1 cellular context compared by ENCODE assay signal in genomic region chr1:154183045-154183968, GRCh38.
TF ChIP-seq lines count a peak whose summit lies in the region.

No MANE protein-coding gene starts in this region.

TF ChIP-seq in HepG2, 621 proteins besides CTCF, POLR2A, EP300 and RAD21 (continued from another document and continues in another):
- TF ChIP-seq FIP1L1 (IDR thresholded peaks at IDR 0.05; ENCODE audit: borderline replicate concordance, insufficient read depth, low read depth, low read length) (peak; percentile 84; the same call in 1 of the 2 replicates), CEBPB (IDR thresholded peaks at IDR 0.05; ENCODE audit: borderline replicate concordance, low read depth, low read length) (no peak), ARID5B (CRISPR knock-in tag; IDR thresholded peaks at IDR 0.05) (peak; percentile 52; the same call in 1 of the 2 replicates), FOXA1 (IDR thresholded peaks at IDR 0.05) (no peak), FOXA1 (CRISPR knock-in tag; IDR thresholded peaks at IDR 0.05) (peak; percentile 42), TBX3 (IDR thresholded peaks at IDR 0.05; ENCODE audit: borderline replicate concordance) (peak; percentile 5; the same call in 1 of the 2 replicates), CCAR2 (optimal IDR thresholded peaks at IDR 0.05; ENCODE audit: low read depth, low read length) (no peak), NCOA5 (CRISPR knock-in tag; IDR thresholded peaks at IDR 0.05) (no peak), ZNF891 (CRISPR knock-in tag; IDR thresholded peaks at IDR 0.05) (peak; percentile 66), ZMYM4 (CRISPR knock-in tag; IDR thresholded peaks at IDR 0.05) (peak; percentile 78), CBX1 (IDR thresholded peaks at IDR 0.05; ENCODE audit: low read depth) (peak; percentile 94), HCFC1 (IDR thresholded peaks at IDR 0.05; ENCODE audit: low read depth, low read length) (peak; percentile 52), ZNF256 (CRISPR knock-in tag; conservative IDR thresholded peaks at IDR 0.05) (no peak), ZNF770 (CRISPR knock-in tag; IDR thresholded peaks at IDR 0.05) (peak; percentile 55; the same call in 1 of the 2 replicates), YY1 (IDR thresholded peaks at IDR 0.05; ENCODE audit: insufficient read depth, insufficient replicate concordance, low read depth, low read length) (peak; percentile 71), ZNF275 (CRISPR knock-in tag; IDR thresholded peaks at IDR 0.05; ENCODE audit: borderline replicate concordance) (peak; percentile 91), ZNF879 (CRISPR knock-in tag; IDR thresholded peaks at IDR 0.05) (0 out of 2 replicates have a peak, but pooled peaks have one; percentile 85), ZNF564 (CRISPR knock-in tag; IDR thresholded peaks at IDR 0.05) (no peak), ZNF615 (CRISPR knock-in tag; IDR thresholded peaks at IDR 0.05; ENCODE audit: borderline replicate concordance) (no peak), NRL (CRISPR knock-in tag; IDR thresholded peaks at IDR 0.05; ENCODE audit: borderline replicate concordance) (peak; percentile 63), CBX2 (IDR thresholded peaks at IDR 0.05; ENCODE audit: low read depth, low read length) (no peak), CBX2 (CRISPR knock-in tag; IDR thresholded peaks at IDR 0.05; ENCODE audit: low read depth) (no peak), FOXP1 (IDR thresholded peaks at IDR 0.05) (no peak), FOXP1 (CRISPR knock-in tag; IDR thresholded peaks at IDR 0.05) (0 out of 2 replicates have a peak, but pooled peaks have one; percentile 6), ZFYVE20 (CRISPR knock-in tag; IDR thresholded peaks at IDR 0.05; ENCODE audit: borderline replicate concordance, low read depth) (peak; percentile 32; the same call in 1 of the 2 replicates), PATZ1 (CRISPR knock-in tag; IDR thresholded peaks at IDR 0.05) (peak; percentile 34), DDIT3 (CRISPR knock-in tag; IDR thresholded peaks at IDR 0.05) (no peak), TEAD2 (CRISPR knock-in tag; IDR thresholded peaks at IDR 0.05) (no peak), JDP2 (CRISPR knock-in tag; IDR thresholded peaks at IDR 0.05; ENCODE audit: borderline replicate concordance) (no peak), ZNF224 (CRISPR knock-in tag; IDR thresholded peaks at IDR 0.05) (no peak; the same call in 1 of the 2 replicates), HOXA7 (CRISPR knock-in tag; IDR thresholded peaks at IDR 0.05) (no peak), ZNF263 (CRISPR knock-in tag; IDR thresholded peaks at IDR 0.05) (peak; percentile 87; the same call in 1 of the 2 replicates), ATF5 (CRISPR knock-in tag; IDR thresholded peaks at IDR 0.05; ENCODE audit: low read depth) (no peak), IRX3 (CRISPR knock-in tag; IDR thresholded peaks at IDR 0.05; ENCODE audit: borderline replicate concordance, low read depth) (no peak), HINFP (CRISPR knock-in tag; IDR thresholded peaks at IDR 0.05; ENCODE audit: low read depth) (no peak), ZNF781 (CRISPR knock-in tag; IDR thresholded peaks at IDR 0.05; ENCODE audit: borderline replicate concordance, not compliant biosample characterization) (peak; percentile 55)
- TF ChIP-seq, protein P1, sequence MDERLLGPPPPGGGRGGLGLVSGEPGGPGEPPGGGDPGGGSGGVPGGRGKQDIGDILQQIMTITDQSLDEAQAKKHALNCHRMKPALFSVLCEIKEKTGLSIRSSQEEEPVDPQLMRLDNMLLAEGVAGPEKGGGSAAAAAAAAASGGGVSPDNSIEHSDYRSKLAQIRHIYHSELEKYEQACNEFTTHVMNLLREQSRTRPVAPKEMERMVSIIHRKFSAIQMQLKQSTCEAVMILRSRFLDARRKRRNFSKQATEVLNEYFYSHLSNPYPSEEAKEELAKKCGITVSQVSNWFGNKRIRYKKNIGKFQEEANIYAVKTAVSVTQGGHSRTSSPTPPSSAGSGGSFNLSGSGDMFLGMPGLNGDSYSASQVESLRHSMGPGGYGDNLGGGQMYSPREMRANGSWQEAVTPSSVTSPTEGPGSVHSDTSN (CRISPR knock-in tag; IDR thresholded peaks at IDR 0.05): no peak
- TF ChIP-seq, protein P2, sequence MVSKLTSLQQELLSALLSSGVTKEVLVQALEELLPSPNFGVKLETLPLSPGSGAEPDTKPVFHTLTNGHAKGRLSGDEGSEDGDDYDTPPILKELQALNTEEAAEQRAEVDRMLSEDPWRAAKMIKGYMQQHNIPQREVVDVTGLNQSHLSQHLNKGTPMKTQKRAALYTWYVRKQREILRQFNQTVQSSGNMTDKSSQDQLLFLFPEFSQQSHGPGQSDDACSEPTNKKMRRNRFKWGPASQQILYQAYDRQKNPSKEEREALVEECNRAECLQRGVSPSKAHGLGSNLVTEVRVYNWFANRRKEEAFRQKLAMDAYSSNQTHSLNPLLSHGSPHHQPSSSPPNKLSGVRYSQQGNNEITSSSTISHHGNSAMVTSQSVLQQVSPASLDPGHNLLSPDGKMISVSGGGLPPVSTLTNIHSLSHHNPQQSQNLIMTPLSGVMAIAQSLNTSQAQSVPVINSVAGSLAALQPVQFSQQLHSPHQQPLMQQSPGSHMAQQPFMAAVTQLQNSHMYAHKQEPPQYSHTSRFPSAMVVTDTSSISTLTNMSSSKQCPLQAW (CRISPR knock-in tag; IDR thresholded peaks at IDR 0.05): peak; percentile 95
- TF ChIP-seq, protein P3, sequence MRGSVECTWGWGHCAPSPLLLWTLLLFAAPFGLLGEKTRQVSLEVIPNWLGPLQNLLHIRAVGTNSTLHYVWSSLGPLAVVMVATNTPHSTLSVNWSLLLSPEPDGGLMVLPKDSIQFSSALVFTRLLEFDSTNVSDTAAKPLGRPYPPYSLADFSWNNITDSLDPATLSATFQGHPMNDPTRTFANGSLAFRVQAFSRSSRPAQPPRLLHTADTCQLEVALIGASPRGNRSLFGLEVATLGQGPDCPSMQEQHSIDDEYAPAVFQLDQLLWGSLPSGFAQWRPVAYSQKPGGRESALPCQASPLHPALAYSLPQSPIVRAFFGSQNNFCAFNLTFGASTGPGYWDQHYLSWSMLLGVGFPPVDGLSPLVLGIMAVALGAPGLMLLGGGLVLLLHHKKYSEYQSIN (CRISPR knock-in tag; IDR thresholded peaks at IDR 0.05; ENCODE audit: borderline replicate concordance): no peak
- TF ChIP-seq, protein P4, sequence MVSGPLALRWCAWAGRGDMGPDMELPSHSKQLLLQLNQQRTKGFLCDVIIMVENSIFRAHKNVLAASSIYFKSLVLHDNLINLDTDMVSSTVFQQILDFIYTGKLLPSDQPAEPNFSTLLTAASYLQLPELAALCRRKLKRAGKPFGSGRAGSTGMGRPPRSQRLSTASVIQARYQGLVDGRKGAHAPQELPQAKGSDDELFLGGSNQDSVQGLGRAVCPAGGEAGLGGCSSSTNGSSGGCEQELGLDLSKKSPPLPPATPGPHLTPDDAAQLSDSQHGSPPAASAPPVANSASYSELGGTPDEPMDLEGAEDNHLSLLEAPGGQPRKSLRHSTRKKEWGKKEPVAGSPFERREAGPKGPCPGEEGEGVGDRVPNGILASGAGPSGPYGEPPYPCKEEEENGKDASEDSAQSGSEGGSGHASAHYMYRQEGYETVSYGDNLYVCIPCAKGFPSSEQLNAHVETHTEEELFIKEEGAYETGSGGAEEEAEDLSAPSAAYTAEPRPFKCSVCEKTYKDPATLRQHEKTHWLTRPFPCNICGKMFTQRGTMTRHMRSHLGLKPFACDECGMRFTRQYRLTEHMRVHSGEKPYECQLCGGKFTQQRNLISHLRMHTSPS (CRISPR knock-in tag; IDR thresholded peaks at IDR 0.05; ENCODE audit: low read depth): peak; percentile 73; the same call in 1 of the 2 replicates
- TF ChIP-seq, protein P5, sequence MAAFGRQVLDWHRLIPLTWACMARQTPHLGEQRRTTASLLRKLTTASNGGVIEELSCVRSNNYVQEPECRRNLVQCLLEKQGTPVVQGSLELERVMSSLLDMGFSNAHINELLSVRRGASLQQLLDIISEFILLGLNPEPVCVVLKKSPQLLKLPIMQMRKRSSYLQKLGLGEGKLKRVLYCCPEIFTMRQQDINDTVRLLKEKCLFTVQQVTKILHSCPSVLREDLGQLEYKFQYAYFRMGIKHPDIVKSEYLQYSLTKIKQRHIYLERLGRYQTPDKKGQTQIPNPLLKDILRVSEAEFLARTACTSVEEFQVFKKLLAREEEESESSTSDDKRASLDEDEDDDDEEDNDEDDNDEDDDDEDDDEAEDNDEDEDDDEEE (CRISPR knock-in tag; IDR thresholded peaks at IDR 0.05): no peak; the same call in 1 of the 2 replicates
